ENCODE assay signal across 29 cellular contexts in genomic region chr17:33404070-33404770, GRCh38.
"Had no signal": no experiment of that assay in that cellular context is flagged by ENCODE, and none has a peak within 500 bp of the region (broad histone marks: within the 10 kb centered on the region; RNA-seq: fewer than 3 reads in every experiment).

No MANE protein-coding gene starts in this region.

- H3K4me2 ChIP-seq: neural progenitor cell had no signal

- H3K36me3 ChIP-seq: neural progenitor cell, ovary, right lobe of liver, sigmoid colon, stomach, thoracic aorta, thyroid gland, tibial nerve, upper lobe of left lung, vagina had no signal

- H2AFZ ChIP-seq: neural progenitor cell, parathyroid adenoma had no signal

- H3K27ac Mint-ChIP-seq: natural killer cell treated with Interleukin-12 subunit alpha and Interleukin-12 subunit beta and Interleukin-15 and Interleukin-18, amount 100 ng/mL, for 72 hours; nephron progenitor cell; neural progenitor cell; progenitor cell of endocrine pancreas; stimulated activated effector memory CD8-positive, alpha-beta T cell treated with anti-CD3 and anti-CD28 coated beads, Interleukin-12 subunit alpha, Interleukin-12 subunit beta, amount 100 ng/mL, for 72 hours; stimulated activated naive B cell treated with anti-CD40 and anti-IgM and Interleukin-4, amounts not matched to agents 10 μg/mL and 1 μg/mL and 100 μg/mL, for 72 hours; stimulated activated naive CD8-positive, alpha-beta T cell treated with anti-CD3 and anti-CD28 coated beads, Interleukin-15, Interleukin-2, amounts not matched to agents 100 ng/mL and 50 ng/mL, for 24 hours had no signal

- H3K9ac ChIP-seq: neural progenitor cell, parathyroid adenoma had no signal

- H3K4me1 Mint-ChIP-seq: neural progenitor cell; stimulated activated effector memory CD8-positive, alpha-beta T cell treated with anti-CD3 and anti-CD28 coated beads, Interleukin-12 subunit alpha, Interleukin-12 subunit beta, amount 100 ng/mL, for 72 hours; stimulated activated naive B cell treated with anti-CD40 and anti-IgM and Interleukin-4, amounts not matched to agents 10 μg/mL and 1 μg/mL and 100 μg/mL, for 72 hours had no signal

- H3K9me3 ChIP-seq: ovary, psoas muscle, right lobe of liver, sigmoid colon, stomach, thoracic aorta, thyroid gland, tibial nerve, upper lobe of left lung, vagina had no signal

- H3K4me1 ChIP-seq: neural progenitor cell, parathyroid adenoma, psoas muscle, right lobe of liver, sigmoid colon, stomach, tibial nerve, upper lobe of left lung, vagina had no signal

- H3K9me3 Mint-ChIP-seq: natural killer cell treated with Interleukin-12 subunit alpha and Interleukin-12 subunit beta and Interleukin-15 and Interleukin-18, amount 100 ng/mL, for 72 hours; nephron progenitor cell; neural progenitor cell had no signal

- DNase-seq: nephron progenitor cell; occipital lobe; ovary; posterior cingulate gyrus; psoas muscle; right cardiac atrium; right lobe of liver; sigmoid colon; small intestine; stimulated activated CD4-positive, alpha-beta T cell treated with anti-CD3 and anti-CD28 coated beads, Interleukin-15, amount 100 ng/mL, for 24 hours; stimulated activated CD4-positive, alpha-beta T cell treated with anti-CD3 and anti-CD28 coated beads, Interleukin-2, amount 100 ng/mL, for 24 hours; stimulated activated CD4-positive, alpha-beta T cell treated with anti-CD3 and anti-CD28 coated beads, Interleukin-2, amount 100 ng/mL, for 48 hours; stimulated activated CD4-positive, alpha-beta T cell treated with anti-CD3 and anti-CD28 coated beads, Interleukin-4, amount 100 ng/mL, for 24 hours; stimulated activated naive B cell treated with anti-CD40 and anti-IgM and Interleukin-4, amounts not matched to agents 10 μg/mL and 1 μg/mL and 100 μg/mL, for 72 hours; stimulated activated naive CD4-positive, alpha-beta T cell treated with Interleukin-2 at 50 U/mL for 16 hours; stomach; thyroid gland; trophoblast cell; upper lobe of left lung had no signal

- H3K4me3 Mint-ChIP-seq: natural killer cell treated with Interleukin-12 subunit alpha and Interleukin-12 subunit beta and Interleukin-15 and Interleukin-18, amount 100 ng/mL, for 72 hours; nephron progenitor cell; neural progenitor cell; stimulated activated effector memory CD8-positive, alpha-beta T cell treated with anti-CD3 and anti-CD28 coated beads, Interleukin-12 subunit alpha, Interleukin-12 subunit beta, amount 100 ng/mL, for 72 hours; stimulated activated naive B cell treated with anti-CD40 and anti-IgM and Interleukin-4, amounts not matched to agents 10 μg/mL and 1 μg/mL and 100 μg/mL, for 72 hours; stimulated activated naive CD8-positive, alpha-beta T cell treated with anti-CD3 and anti-CD28 coated beads, Interleukin-15, Interleukin-2, amounts not matched to agents 100 ng/mL and 50 ng/mL, for 24 hours had no signal

- H3K79me2 ChIP-seq: parathyroid adenoma had no signal

- H3K4me3 ChIP-seq: neural progenitor cell, ovary, psoas muscle, right lobe of liver, sigmoid colon, stomach, thoracic aorta, thyroid gland, tibial nerve, upper lobe of left lung, vagina had no signal

- H3K27ac ChIP-seq: neural progenitor cell, ovary, parathyroid adenoma, psoas muscle, right lobe of liver, sigmoid colon, stomach, thoracic aorta, thyroid gland, tibial nerve, upper lobe of left lung, vagina had no signal

- ATAC-seq: natural killer cell treated with Interleukin-12 subunit alpha and Interleukin-12 subunit beta and Interleukin-15 and Interleukin-18, amount 100 ng/mL, for 72 hours; psoas muscle; right cardiac atrium; right lobe of liver; stimulated activated effector memory CD8-positive, alpha-beta T cell treated with anti-CD3 and anti-CD28 coated beads, Interleukin-12 subunit alpha, Interleukin-12 subunit beta, amount 100 ng/mL, for 72 hours; stimulated activated naive B cell treated with anti-CD40 and anti-IgM and Interleukin-4, amounts not matched to agents 10 μg/mL and 1 μg/mL and 100 μg/mL, for 72 hours had no signal

- H3K36me3 Mint-ChIP-seq: natural killer cell treated with Interleukin-12 subunit alpha and Interleukin-12 subunit beta and Interleukin-15 and Interleukin-18, amount 100 ng/mL, for 72 hours; neural progenitor cell; stimulated activated effector memory CD8-positive, alpha-beta T cell treated with anti-CD3 and anti-CD28 coated beads, Interleukin-12 subunit alpha, Interleukin-12 subunit beta, amount 100 ng/mL, for 72 hours; stimulated activated naive B cell treated with anti-CD40 and anti-IgM and Interleukin-4, amounts not matched to agents 10 μg/mL and 1 μg/mL and 100 μg/mL, for 72 hours had no signal

- H3K27me3 ChIP-seq: ovary, right lobe of liver, sigmoid colon, thyroid gland, tibial nerve, upper lobe of left lung, vagina had no signal

- FAIRE-seq: small intestine, urothelium cell line had no signal
